ENCODE assay signal across 8 cellular contexts in genomic region chr16:1959269-1960039, GRCh38. TPM values are rescaled to one million over a fixed set of nuclear protein-coding genes. Genes with fewer than 3 reads are reported as not detected.
A peak's percentile ranks its signal among the peaks of the same experiment; 100 is the strongest.
DNase-seq lines count a peak whose midpoint lies in the region; ATAC-seq and TF ChIP-seq lines count a peak whose summit lies in the region.

NDUFB10 (plus strand) TSS chr16:1959538; CDS start chr16:1959625, 87 bp downstream.

- H3K4me3 ChIP-seq in GM12875 (ENCODE audit: low read depth, low read length) (peak within 1 kb of the TSS; percentile 81), retinal pigment epithelial cell (ENCODE audit: low read length) (peak within 1 kb of the TSS; percentile 85)

- ATAC-seq in HG02678 (IDR thresholded peaks at IDR 0.05; ENCODE audit: unreplicated experiment) (peak; percentile 80), GM21717 (IDR thresholded peaks at IDR 0.05; ENCODE audit: unreplicated experiment) (no peak)

- peak; percentile 82 for DNase-seq in NCI-H1436 (lab: John Stamatoyannopoulos, UW)
- DNase-seq in anterior cingulate cortex (lab: John Stamatoyannopoulos, UW) = peak; percentile 20 to 92 (median 82)
- peak; percentile 90 for DNase-seq in hepatic stellate cell (ENCODE audit: low spot score)
- peak; percentile 64 for DNase-seq in retinal pigment epithelial cell (ENCODE audit: low read depth)

- TF ChIP-seq CTCF in GM12875 (IDR thresholded peaks at IDR 0.05; ENCODE audit: borderline replicate concordance, insufficient read depth, low read depth, low read length) (peak; percentile 80), retinal pigment epithelial cell (conservative IDR thresholded peaks at IDR 0.05; ENCODE audit: low read depth, low read length) (peak; percentile 60)

- intact Hi-C loops in T-helper 2 cell treated with Interferon-gamma antibody and Interleukin-4, amounts not matched to agents 100 ng/mL and 5 ng/mL, for 36 hours (cut with micrococcal nuclease) = loop anchor here (1.0 to 5.0 kb wide), 2 partner anchors 16 to 187 kb away; partner anchors contain the start of genes EME2, MRPS34, MSRB1 and NME3

RNA-seq across cellular contexts. Expression of gene NDUFB10, which starts in this region (rescaled TPM):
- 119 and 123 TPM in 2 replicates for total RNA-seq in T-helper 2 cell treated with Interferon-gamma antibody and Interleukin-4, amounts not matched to agents 100 ng/mL and 5 ng/mL, for 36 hours
